Comparison of ENCODE assay signal across 8 cellular contexts in the genomic region with DNA sequence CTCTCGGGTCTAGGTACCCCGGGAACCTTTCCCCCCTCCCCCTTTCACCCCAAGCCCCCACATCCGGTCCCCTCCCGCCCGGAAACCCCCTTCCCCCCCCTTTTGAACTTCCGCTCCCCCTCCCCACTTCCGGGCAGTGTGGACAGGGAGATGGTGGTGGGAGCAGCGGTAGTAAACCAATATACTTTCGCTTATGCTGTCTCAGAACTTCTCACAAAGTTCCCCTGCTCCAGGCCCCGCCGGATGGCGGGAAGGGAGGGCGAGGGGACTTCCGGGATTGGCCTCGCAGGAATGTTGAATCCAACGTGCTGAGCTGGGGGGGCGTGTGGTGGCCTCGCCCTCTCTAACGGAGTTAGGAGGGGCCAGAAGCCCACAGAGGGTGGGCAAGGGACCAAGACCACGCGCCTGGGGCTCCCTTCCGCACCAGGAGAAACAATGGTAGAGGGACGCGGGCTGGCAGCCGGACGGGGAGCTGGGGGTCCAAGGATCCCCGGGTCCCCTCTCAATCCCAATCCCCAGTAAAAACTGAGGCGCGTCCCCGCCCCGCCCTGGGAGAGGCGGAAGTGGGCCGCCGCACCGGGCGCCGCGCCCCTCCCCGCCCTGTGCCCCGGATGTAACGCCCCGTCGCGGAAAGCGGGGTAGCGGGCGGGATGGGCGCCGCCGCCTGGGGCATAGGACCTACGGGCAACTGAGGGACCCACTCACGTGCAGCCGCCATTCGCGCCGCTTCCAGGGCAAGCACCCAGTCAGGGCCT. TPM values are rescaled to one million over a fixed set of nuclear protein-coding genes. Genes with fewer than 3 reads are reported as not detected.
DNase-seq lines count a peak whose midpoint lies in the region; ATAC-seq and TF ChIP-seq lines count a peak whose summit lies in the region.

No MANE protein-coding gene starts in this region.

- peak; percentile 54 for DNase-seq in AG20443 (ENCODE audit: low spot score)
- peak; percentile 81 for DNase-seq in GM20000 (ENCODE audit: low spot score)
- DNase-seq in NOMO-1 treated with dmso at 0.1 percent for 144 hours (lab: John Stamatoyannopoulos, UW; ENCODE audit: unreplicated experiment): peak; percentile 44
- DNase-seq in activated T-cell treated with anti-CD3 and anti-CD28 coated beads for 48 hours (ENCODE audit: low read depth): peak; percentile 67
- DNase-seq in epithelial cell of esophagus (ENCODE audit: low read depth): no peak
- peak in 1 of 2 donors; percentile 81 for DNase-seq in suprapubic skin (ENCODE audit: low spot score in 2 of 2)

- H3K4me1 ChIP-seq in muscle layer of duodenum (ENCODE audit: control insufficient read depth in 1 of 2, insufficient read depth in 2 of 2, low read length in 2 of 2) (peaks cover 32 to 58% of the 10 kb centered on the region in 2 donors), suprapubic skin (peaks cover 67% of the 10 kb centered on the region)

- TF ChIP-seq CTCF in GM20000 (IDR thresholded peaks at IDR 0.05; ENCODE audit: extremely low read depth, missing control alignments) (no peak), epithelial cell of esophagus (IDR thresholded peaks at IDR 0.05; ENCODE audit: insufficient read depth, low read depth, low read length, missing control alignments) (no peak), suprapubic skin (IDR thresholded peaks at IDR 0.05) (no peak)

- no peak for TF ChIP-seq EP300 in suprapubic skin (IDR thresholded peaks at IDR 0.05)

- H3K9me3 ChIP-seq in muscle layer of duodenum (ENCODE audit: control insufficient read depth in 1 of 2, low read length in 2 of 2): no peaks in the 10 kb centered on the region
- no peaks in the 10 kb centered on the region for H3K9me3 ChIP-seq in suprapubic skin

- peak overlapping the region; percentile 77 for H3K4me3 ChIP-seq in epithelial cell of esophagus (ENCODE audit: low read length)
- peak overlapping the region; percentile 92 to 97 for H3K4me3 ChIP-seq in muscle layer of duodenum (ENCODE audit: low read depth in 1 of 2, low read length in 2 of 2)
- peak overlapping the region; percentile 85 for H3K4me3 ChIP-seq in suprapubic skin

- 0% methylated on average over 16 of the region's 56 CpGs for WGBS in suprapubic skin

- H3K36me3 ChIP-seq in muscle layer of duodenum (ENCODE audit: control insufficient read depth in 1 of 2, insufficient read depth in 2 of 2, low read length in 2 of 2) (peaks cover 33 to 37% of the 10 kb centered on the region in 2 donors), suprapubic skin (peaks cover 23% of the 10 kb centered on the region)

- H3K27ac ChIP-seq in muscle layer of duodenum (ENCODE audit: low read length): peak overlapping the region; percentile 90
- peak overlapping the region; percentile 98 for H3K27ac ChIP-seq in suprapubic skin

- no peak for ATAC-seq in HG02973 (IDR thresholded peaks at IDR 0.05; ENCODE audit: unreplicated experiment)

- TF ChIP-seq POLR2A in suprapubic skin (IDR thresholded peaks at IDR 0.05): no peak

- H3K27me3 ChIP-seq in muscle layer of duodenum (ENCODE audit: low read depth, low read length) (no peaks in the 10 kb centered on the region), suprapubic skin (no peaks in the 10 kb centered on the region)

RNA-seq across cellular contexts. Expression of a gene that starts 0.7 kb away (rescaled TPM):
- total RNA-seq in suprapubic skin: 100 to 1,000 TPM; 392 to 756 (median 686) TPM

RNA-seq across cellular contexts. Expression of a gene that starts 3.3 kb away (rescaled TPM):
- 1 to 10 TPM; 2.0 to 4.2 (median 3.2) TPM for total RNA-seq in suprapubic skin

RNA-seq across cellular contexts. Expression of a gene that starts 7.5 kb away (rescaled TPM):
- 100 to 1,000 TPM in 2 of 4 donors, 10 to 100 TPM in 2; 74.1 to 118 (median 99.4) TPM for total RNA-seq in suprapubic skin

RNA-seq across cellular contexts. Expression of a gene that starts 7.7 kb away (rescaled TPM):
- 10 to 100 TPM; 35.7 to 74.3 (median 41.6) TPM for total RNA-seq in suprapubic skin

RNA-seq across cellular contexts. Expression of a gene that starts 15.5 kb away (rescaled TPM):
- total RNA-seq in suprapubic skin: not detected
